In genomic region chr4:142719854-142720541, GRCh38 we compare ENCODE assay signal across 8 cellular contexts.
DNase-seq lines count a peak whose midpoint lies in the region; ATAC-seq and TF ChIP-seq lines count a peak whose summit lies in the region.

No MANE protein-coding gene starts in this region.

- H3K9me3 Mint-ChIP-seq in natural killer cell treated with Interleukin-12 subunit alpha and Interleukin-12 subunit beta and Interleukin-15 and Interleukin-18, amount 100 ng/mL, for 72 hours: no peaks in the 10 kb centered on the region

- no peaks in the 10 kb centered on the region for H3K36me3 Mint-ChIP-seq in natural killer cell treated with Interleukin-12 subunit alpha and Interleukin-12 subunit beta and Interleukin-15 and Interleukin-18, amount 100 ng/mL, for 72 hours

- H3K36me3 ChIP-seq in sigmoid colon: no peaks in the 10 kb centered on the region

- no peak overlapping the region for H3K27ac Mint-ChIP-seq in natural killer cell treated with Interleukin-12 subunit alpha and Interleukin-12 subunit beta and Interleukin-15 and Interleukin-18, amount 100 ng/mL, for 72 hours

- peak; percentile 22 for DNase-seq in AG10803 (ENCODE audit: low read depth)
- peak; percentile 12 for DNase-seq in GM12865 (ENCODE audit: low read depth)
- peak; percentile 46 for DNase-seq in RKO (ENCODE audit: low spot score)
- peak; percentile 75 for DNase-seq in fibroblast of the aortic adventitia (ENCODE audit: low read depth)
- no peak for DNase-seq in sigmoid colon
- DNase-seq in natural killer cell treated with Interleukin-12 subunit alpha and Interleukin-12 subunit beta and Interleukin-15 and Interleukin-18, amount 100 ng/mL, for 72 hours (ENCODE audit: low spot score): no peak
- no peak for DNase-seq in stimulated activated CD4-positive, alpha-beta T cell treated with anti-CD3 and anti-CD28 coated beads, Interleukin-4, amount 100 ng/mL, for 4 hours

- TF ChIP-seq POLR2A in sigmoid colon (IDR thresholded peaks at IDR 0.05): no peak

- H3K27me3 ChIP-seq in sigmoid colon: no peaks in the 10 kb centered on the region

- WGBS in sigmoid colon, 2 donors: 62 to 68% methylated on average over 5 of the region's 5 CpGs

- no peak overlapping the region for H3K4me3 Mint-ChIP-seq in natural killer cell treated with Interleukin-12 subunit alpha and Interleukin-12 subunit beta and Interleukin-15 and Interleukin-18, amount 100 ng/mL, for 72 hours

- H3K9me3 ChIP-seq in sigmoid colon: no peaks in the 10 kb centered on the region

- no peak overlapping the region for H3K27ac ChIP-seq in sigmoid colon

- TF ChIP-seq EP300 in sigmoid colon (IDR thresholded peaks at IDR 0.05): no peak

- no peaks in the 10 kb centered on the region for H3K27me3 Mint-ChIP-seq in natural killer cell treated with Interleukin-12 subunit alpha and Interleukin-12 subunit beta and Interleukin-15 and Interleukin-18, amount 100 ng/mL, for 72 hours

- ATAC-seq in natural killer cell treated with Interleukin-12 subunit alpha and Interleukin-12 subunit beta and Interleukin-15 and Interleukin-18, amount 100 ng/mL, for 72 hours: no peak
- ATAC-seq in HG02678 (IDR thresholded peaks at IDR 0.05; ENCODE audit: unreplicated experiment): no peak

- no peak overlapping the region for H3K4me3 ChIP-seq in AG10803 (ENCODE audit: low read length)
- no peak overlapping the region for H3K4me3 ChIP-seq in GM12865 (ENCODE audit: low read depth, low read length)
- no peak overlapping the region for H3K4me3 ChIP-seq in fibroblast of the aortic adventitia (ENCODE audit: low read depth, low read length)
- H3K4me3 ChIP-seq in sigmoid colon: no peak overlapping the region

- TF ChIP-seq CTCF in AG10803 (conservative IDR thresholded peaks at IDR 0.05; ENCODE audit: low read length): peak; percentile 62
- TF ChIP-seq CTCF in GM12865 (IDR thresholded peaks at IDR 0.05; ENCODE audit: insufficient read depth, low read depth, low read length, missing control alignments): peak; percentile 25
- peak; percentile 51 for TF ChIP-seq CTCF in fibroblast of the aortic adventitia (IDR thresholded peaks at IDR 0.05; ENCODE audit: insufficient read depth, low read length)
- TF ChIP-seq CTCF in sigmoid colon (IDR thresholded peaks at IDR 0.05): no peak

- no peaks in the 10 kb centered on the region for H3K4me1 Mint-ChIP-seq in natural killer cell treated with Interleukin-12 subunit alpha and Interleukin-12 subunit beta and Interleukin-15 and Interleukin-18, amount 100 ng/mL, for 72 hours (ENCODE audit: low read depth in 2 of 2)

- H3K4me1 ChIP-seq in sigmoid colon: no peaks in the 10 kb centered on the region

- intact Hi-C loops in sigmoid colon (cut with DNase I): no loop called here

Comparison
In these comparisons a context has a peak if more than half of its experiments do, and no peak if none do; other contexts are left out.
1. DNase-seq: peak in AG10803 (single experiment), GM12865 (single experiment), RKO (single experiment) and fibroblast of the aortic adventitia (single experiment); none in sigmoid colon (single experiment), natural killer cell treated with Interleukin-12 subunit alpha and Interleukin-12 subunit beta and Interleukin-15 and Interleukin-18, amount 100 ng/mL, for 72 hours (single experiment) and stimulated activated CD4-positive, alpha-beta T cell treated with anti-CD3 and anti-CD28 coated beads, Interleukin-4, amount 100 ng/mL, for 4 hours (0 of 2).
2. CTCF ChIP-seq: peak in AG10803 (single experiment), GM12865 (single experiment) and fibroblast of the aortic adventitia (single experiment); none in sigmoid colon (0 of 4).